Comparison of ENCODE assay signal across 16 cellular contexts in genomic region chr1:8717148-8717547, GRCh38.
DNase-seq lines count a peak whose midpoint lies in the region; ATAC-seq, FAIRE-seq and TF ChIP-seq lines count a peak whose summit lies in the region.
"Had no signal": no experiment of that assay in that cellular context is flagged by ENCODE, and none has a peak within 500 bp of the region (broad histone marks: within the 10 kb centered on the region; RNA-seq: fewer than 3 reads in every experiment).

No MANE protein-coding gene starts in this region.

- BruUV-seq in HepG2 (replicated peaks; lab: Mats Ljungman, UMichigan), result no TSS peak
- no TSS peak for BruUV-seq in Panc1 (replicated peaks; lab: Mats Ljungman, UMichigan)

- H3K4me2 ChIP-seq in HepG2 (ENCODE audit: low read depth, low read length), result peak overlapping the region; percentile 29; the same call in 1 of the 2 replicates

- no peak overlapping the region for H3K9ac ChIP-seq in HepG2 (ENCODE audit: insufficient read depth, low read depth, low read length)
- H3K9ac ChIP-seq in endocrine pancreas (ENCODE audit: control insufficient read depth, insufficient read depth, low read length), result no peak overlapping the region
- H3K9ac ChIP-seq in endodermal cell (ENCODE audit: extremely low read depth, low read length, poor library complexity, severe bottlenecking), result no peak overlapping the region

- H3K9me3 ChIP-seq in HepG2 (ENCODE audit: low read length) (no peaks in the 10 kb centered on the region), right lobe of liver (no peaks in the 10 kb centered on the region), Panc1 (ENCODE audit: control insufficient read depth, insufficient read depth, low read depth, low read length) (no peaks in the 10 kb centered on the region), endocrine pancreas (ENCODE audit: control insufficient read depth, low read length) (no peaks in the 10 kb centered on the region), endodermal cell (ENCODE audit: control insufficient read depth, low read length) (no peaks in the 10 kb centered on the region)
- H3K9me3 ChIP-seq: Caco-2 had no signal

- no peaks in the 10 kb centered on the region for H3K27me3 Mint-ChIP-seq in endodermal cell (ENCODE audit: insufficient read depth)

- CTCF ChIA-PET in HepG2 (lab: Yijun Ruan, JAX; ENCODE audit: low intra/inter-chr PET ratio, low total read pairs), result no interaction called here
- CTCF ChIA-PET in Panc1 (lab: Charles Lee), result interaction anchor here (0.7 kb wide), 1 partner anchor 132 kb away, joined by 3 read pairs; no protein-coding TSS in a partner anchor

- no peaks in the 10 kb centered on the region for H4K20me1 ChIP-seq in HepG2 (ENCODE audit: insufficient read depth, low read length)

- no peak overlapping the region for H3K4me3 Mint-ChIP-seq in endodermal cell
- H3K4me3 Mint-ChIP-seq: CD14-positive monocyte; CD8-positive, alpha-beta T cell had no signal

- H3K36me3 Mint-ChIP-seq in endodermal cell (ENCODE audit: low read depth), result peaks cover 9% of the 10 kb centered on the region
- H3K36me3 Mint-ChIP-seq: CD14-positive monocyte had no signal

- H3K4me3 ChIP-seq in HepG2 (replicated peaks in 1 of 3; ENCODE audit: insufficient read depth in 1 of 3, low read depth in 2 of 3, low read length in 3 of 3) (no peak overlapping the region; a peak in 1 of 6 replicates), right lobe of liver (no peak overlapping the region), Panc1 (ENCODE audit: low read depth in 2 of 2, low read length in 2 of 2) (no peak overlapping the region), endocrine pancreas (ENCODE audit: control insufficient read depth, insufficient read depth, low read length) (peak overlapping the region; percentile 20), endodermal cell (ENCODE audit: low read length) (no peak overlapping the region)

- no peak for TF ChIP-seq RAD21 in HepG2 (CRISPR knock-in tag; IDR thresholded peaks at IDR 0.05)

- peaks cover 76% of the 10 kb centered on the region for H3K79me2 ChIP-seq in HepG2 (ENCODE audit: insufficient read depth, low read length)

- H3K4me1 ChIP-seq in HepG2 (ENCODE audit: insufficient read depth, low read length), result peaks cover 79% of the 10 kb centered on the region
- peaks cover 0 to 26% (median 11%) of the 10 kb centered on the region in 4 donors for H3K4me1 ChIP-seq in right lobe of liver
- H3K4me1 ChIP-seq in Panc1 (ENCODE audit: control insufficient read depth, insufficient read depth, low read length), result peaks cover 50% of the 10 kb centered on the region
- peaks cover 34% of the 10 kb centered on the region for H3K4me1 ChIP-seq in endocrine pancreas (ENCODE audit: control insufficient read depth, insufficient read depth, low read length)
- peaks cover 9% of the 10 kb centered on the region for H3K4me1 ChIP-seq in endodermal cell (ENCODE audit: control insufficient read depth, insufficient read depth, low read length)

- no peaks in the 10 kb centered on the region for H3K9me3 Mint-ChIP-seq in endodermal cell
- H3K9me3 Mint-ChIP-seq: CD14-positive monocyte; CD8-positive, alpha-beta T cell had no signal

- intact Hi-C loops in HepG2 (cut with micrococcal nuclease; ENCODE audit: unreplicated experiment) (no loop called here), right lobe of liver (cut with DNase I) (no loop called here), Panc1 (cut with micrococcal nuclease; ENCODE audit: unreplicated experiment) (loop anchor here (10.0 kb wide), 1 partner anchor 128 kb away; no protein-coding TSS in a partner anchor)

- H3K27ac ChIP-seq in HepG2 (ENCODE audit: extremely low read length, insufficient read depth, low read length) (peak overlapping the region; percentile 36), right lobe of liver (no peak overlapping the region), Panc1 (ENCODE audit: low read length) (peak overlapping the region; percentile 23; the same call in 1 of the 2 replicates), endodermal cell (ENCODE audit: low read depth, low read length) (no peak overlapping the region)
- H3K27ac ChIP-seq: HL-60 had no signal

- H3K27me3 ChIP-seq in HepG2 (ENCODE audit: control insufficient read depth in 1 of 2, insufficient read depth in 2 of 2, low read length in 2 of 2), result no peaks in the 10 kb centered on the region
- H3K27me3 ChIP-seq in right lobe of liver, result no peaks in the 10 kb centered on the region
- no peaks in the 10 kb centered on the region for H3K27me3 ChIP-seq in Panc1 (ENCODE audit: control insufficient read depth, insufficient read depth, low read length)
- H3K27me3 ChIP-seq in endocrine pancreas (ENCODE audit: control insufficient read depth, insufficient read depth, low read length), result no peaks in the 10 kb centered on the region
- no peaks in the 10 kb centered on the region for H3K27me3 ChIP-seq in endodermal cell (ENCODE audit: control insufficient read depth, insufficient read depth, low read length, poor library complexity, severe bottlenecking)

- in situ Hi-C loops in HepG2 (cut with HindIII; ENCODE audit: extremely low pct_ligation_motif_present, low pct_unique_long_range_greater_than_20kb) (no loop called here), Panc1 (cut with HindIII; ENCODE audit: low pct_unique_long_range_greater_than_20kb, low sequenced_read_pairs) (no loop called here)

- POLR2A ChIA-PET in HepG2 (lab: Yijun Ruan, JAX) (interaction anchor here (1.9 kb wide), 1 partner anchor 14 kb away, joined by 7 read pairs; no protein-coding TSS in a partner anchor), Panc1 (lab: Charles Lee) (no interaction called here)

- peaks cover 29% of the 10 kb centered on the region for H3K4me1 Mint-ChIP-seq in endodermal cell

- no peak overlapping the region for H3K27ac Mint-ChIP-seq in endodermal cell
- H3K27ac Mint-ChIP-seq: CD14-positive monocyte; CD8-positive, alpha-beta T cell had no signal

- TF ChIP-seq EP300 in HepG2 (IDR thresholded peaks at IDR 0.05; ENCODE audit: low read depth in 2 of 2, low read length in 2 of 2), result no peak
- no peak for TF ChIP-seq EP300 in HepG2 (CRISPR knock-in tag; IDR thresholded peaks at IDR 0.05; ENCODE audit: borderline replicate concordance)

- H2AFZ ChIP-seq in HepG2 (ENCODE audit: low read length), result no peak overlapping the region

- H3K36me3 ChIP-seq in HepG2 (replicated peaks in 1 of 2; ENCODE audit: control insufficient read depth in 1 of 2, insufficient read depth in 2 of 2, low read length in 2 of 2) (no peaks in the 10 kb centered on the region), right lobe of liver (no peaks in the 10 kb centered on the region), Panc1 (ENCODE audit: control insufficient read depth, insufficient read depth, low read length) (no peaks in the 10 kb centered on the region), endocrine pancreas (ENCODE audit: control insufficient read depth, insufficient read depth, low read length) (no peaks in the 10 kb centered on the region), endodermal cell (ENCODE audit: control insufficient read depth, insufficient read depth, low read length) (no peaks in the 10 kb centered on the region)

- no peak for FAIRE-seq in HepG2 (lab: Jason Lieb, UNC)
- FAIRE-seq: GM12892 had no signal

- WGBS in HepG2 (ENCODE audit: low lambda C conversion rate), result 43% methylated on average over 3 of the region's 3 CpGs
- 31% methylated on average over 3 of the region's 3 CpGs for WGBS in right lobe of liver (ENCODE audit: insufficient coverage, low coverage, low lambda C conversion rate, missing lambda C conversion rate)
- WGBS in endodermal cell (ENCODE audit: insufficient coverage in 1 of 2, insufficient read length in 1 of 2), 2 experiments, result 93 to 100% methylated on average over 3 of the region's 3 CpGs

- no peak for DNase-seq in HepG2 (ENCODE audit: low spot score)
- no peak for DNase-seq in right lobe of liver
- no peak for DNase-seq in Panc1 (ENCODE audit: low read depth, low spot score)
- no peak for DNase-seq in AG08395 (ENCODE audit: low spot score)
- no peak for DNase-seq in NAMALWA (ENCODE audit: low spot score)
- no peak for DNase-seq in NCI-H524 (lab: John Stamatoyannopoulos, UW)
- DNase-seq in endodermal cell, result no peak
- DNase-seq: Caco-2; CD8-positive, alpha-beta T cell; DND-41; GDM1; HCEC 1CT had no signal

- no peak for ATAC-seq in HepG2
- no peak for ATAC-seq in right lobe of liver
- no peak for ATAC-seq in Panc1
- ATAC-seq: CD8-positive, alpha-beta T cell had no signal

- TF ChIP-seq CTCF in HepG2 (CRISPR knock-in tag; IDR thresholded peaks at IDR 0.05) (no peak), right lobe of liver (IDR thresholded peaks at IDR 0.05) (no peak), Panc1 (IDR thresholded peaks at IDR 0.05) (no peak), endodermal cell (conservative IDR thresholded peaks at IDR 0.05) (no peak)

- no peak for TF ChIP-seq POLR2A in HepG2 (IDR thresholded peaks at IDR 0.05; ENCODE audit: insufficient read depth in 1 of 2, low read depth in 2 of 2, low read length in 2 of 2)
- no peak for TF ChIP-seq POLR2A in right lobe of liver (IDR thresholded peaks at IDR 0.05)

TF ChIP-seq in HepG2, 621 proteins besides CTCF, POLR2A, EP300 and RAD21 (continues in another document):
- TF ChIP-seq MAFF (IDR thresholded peaks at IDR 0.05; ENCODE audit: low read depth, low read length), result peak; percentile 69
- TF ChIP-seq SOX5 (CRISPR knock-in tag; IDR thresholded peaks at IDR 0.05; ENCODE audit: borderline replicate concordance), result peak; percentile 15; the same call in 1 of the 2 replicates
- no peak for TF ChIP-seq SOX13 (IDR thresholded peaks at IDR 0.05)
- peak in 1 of 2 experiments; percentile 61; a peak in 1 of 4 replicates for TF ChIP-seq SOX13 (CRISPR knock-in tag; conservative IDR thresholded peaks at IDR 0.05 in 1 of 2, IDR thresholded peaks at IDR 0.05 in 1 of 2)
- no peak for TF ChIP-seq IRF9 (CRISPR knock-in tag; IDR thresholded peaks at IDR 0.05; ENCODE audit: borderline replicate concordance)
- TF ChIP-seq MAFK (conservative IDR thresholded peaks at IDR 0.05 in 1 of 2, IDR thresholded peaks at IDR 0.05 in 1 of 2; ENCODE audit: low read length in 2 of 2), result peak; percentile 18 to 67; a peak in 2 of 4 replicates
- 0 out of 2 replicates have a peak, but pooled peaks have one; percentile 17 for TF ChIP-seq FOXA3 (CRISPR knock-in tag; IDR thresholded peaks at IDR 0.05)
- no peak for TF ChIP-seq CREB1 (IDR thresholded peaks at IDR 0.05)
- TF ChIP-seq CREB1 (CRISPR knock-in tag; IDR thresholded peaks at IDR 0.05), result 0 out of 2 replicates have a peak, but pooled peaks have one; percentile 27
- no peak for TF ChIP-seq HIVEP1 (CRISPR knock-in tag; IDR thresholded peaks at IDR 0.05)

Comparison
In these comparisons a context has a peak if more than half of its experiments do, and no peak if none do; other contexts are left out.
1. H3K27ac ChIP-seq: peak in HepG2 (single experiment) and Panc1 (single experiment); none in right lobe of liver (0 of 3) and endodermal cell (single experiment).